10 cellular contexts compared by ENCODE assay signal in the genomic region with DNA sequence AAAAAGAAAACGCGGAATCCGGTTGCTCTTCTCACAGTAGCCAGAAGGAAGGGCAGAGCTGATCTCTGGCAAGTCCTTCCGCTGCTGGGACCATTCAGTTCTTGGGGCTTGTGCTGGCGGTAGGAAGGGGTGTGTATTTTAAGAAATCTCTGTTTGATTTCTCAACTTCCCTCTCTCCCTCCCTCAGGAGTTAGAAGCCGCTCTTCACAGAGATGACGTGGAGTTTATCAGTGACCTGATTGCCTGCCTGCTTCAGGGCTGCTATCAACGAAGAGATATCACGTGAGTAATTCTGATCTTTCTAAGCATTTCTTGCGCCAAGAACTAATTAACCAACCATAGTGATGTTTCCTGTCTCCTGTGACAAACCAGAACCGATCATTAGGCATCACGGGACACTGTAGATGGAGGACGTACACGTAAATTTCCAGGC.
A peak's percentile ranks its signal among the peaks of the same experiment; 100 is the strongest.
DNase-seq lines count a peak whose midpoint lies in the region; ATAC-seq and TF ChIP-seq lines count a peak whose summit lies in the region.
"Had no signal": no experiment of that assay in that cellular context is flagged by ENCODE, and none has a peak within 500 bp of the region (broad histone marks: within the 10 kb centered on the region; RNA-seq: fewer than 3 reads in every experiment).

No MANE protein-coding gene starts in this region.

- H3K4ac ChIP-seq in H9 (ENCODE audit: low read depth, low read length), result no peak overlapping the region

- no peak overlapping the region for H3K9ac ChIP-seq in H9 (ENCODE audit: extremely low read depth, insufficient read length, low read length)

- H4K20me1 ChIP-seq in H9 (ENCODE audit: control insufficient read depth, insufficient read depth, insufficient read length), result no peaks in the 10 kb centered on the region

- H3K27me3 Mint-ChIP-seq in H9 (ENCODE audit: low read depth) (no peaks in the 10 kb centered on the region), nephron (ENCODE audit: low read depth) (no peaks in the 10 kb centered on the region)

- no peak overlapping the region for H3K18ac ChIP-seq in H9 (ENCODE audit: insufficient read length, low read depth, low read length)

- H3K9me3 Mint-ChIP-seq in H9, result no peaks in the 10 kb centered on the region
- H3K9me3 Mint-ChIP-seq in nephron, result no peaks in the 10 kb centered on the region
- H3K9me3 Mint-ChIP-seq: activated CD4-positive, alpha-beta memory T cell treated with anti-CD3 and anti-CD28 coated beads for 36 hours had no signal

- DNase-seq in H9, result no peak
- DNase-seq in NCI-H69 (lab: John Stamatoyannopoulos, UW), result peak; percentile 50
- DNase-seq in putamen (ENCODE audit: low spot score), result no peak
- no peak for DNase-seq in stimulated activated CD4-positive, alpha-beta T cell treated with anti-CD3 and anti-CD28 coated beads, Interleukin-4, amount 100 ng/mL, for 4 hours
- DNase-seq: activated CD4-positive, alpha-beta memory T cell treated with anti-CD3 and anti-CD28 coated beads for 36 hours; brain microvascular endothelial cell had no signal

- no peak overlapping the region for H2AFZ ChIP-seq in H9 (ENCODE audit: low read length)

- H3K4me2 ChIP-seq in H9 (ENCODE audit: insufficient read depth, insufficient read length, low read length), result no peak overlapping the region

- no peak overlapping the region for H3K14ac ChIP-seq in H9 (ENCODE audit: insufficient read depth, low read length)

- no peak overlapping the region for H2BK5ac ChIP-seq in H9 (ENCODE audit: insufficient read length, low read length)

- no CpG with 5 or more reads among the region's 14 CpGs for WGBS in H9 (ENCODE audit: extremely low coverage, insufficient read length, low lambda C conversion rate)
- WGBS in ectodermal cell, 2 experiments, result 93 to 94% methylated on average over 13 of the region's 14 CpGs

- peaks cover 19% of the 10 kb centered on the region; the same call in 1 of the 2 replicates for H3K79me2 ChIP-seq in H9 (ENCODE audit: insufficient read depth, low read length)

- H3K9me3 ChIP-seq in H9 (ENCODE audit: control insufficient read depth, low read depth, low read length), result no peaks in the 10 kb centered on the region
- no peaks in the 10 kb centered on the region for H3K9me3 ChIP-seq in ectodermal cell (ENCODE audit: control insufficient read depth, low read length)

- H4K8ac ChIP-seq in H9 (replicated peaks; ENCODE audit: insufficient read length, low read depth, low read length), result no peak overlapping the region

- H3K27me3 ChIP-seq in H9 (ENCODE audit: insufficient read depth, low read length) (no peaks in the 10 kb centered on the region), ectodermal cell (ENCODE audit: control insufficient read depth, insufficient read depth, low read length, poor library complexity, severe bottlenecking) (no peaks in the 10 kb centered on the region)
- H3K27me3 ChIP-seq: brain microvascular endothelial cell had no signal

- H4K5ac ChIP-seq in H9 (ENCODE audit: insufficient read length, low read depth, low read length), result no peak overlapping the region

- H3T11ph ChIP-seq in H9 (ENCODE audit: low read length), result no peak overlapping the region

- no peak overlapping the region for H2BK12ac ChIP-seq in H9 (ENCODE audit: insufficient read length, low read depth, low read length)

- peaks cover 4% of the 10 kb centered on the region for H3K79me1 ChIP-seq in H9 (ENCODE audit: insufficient read depth, low read depth, low read length, poor library complexity, severe bottlenecking)

- no peak for ATAC-seq in SK-N-SH treated with all-trans-retinoic acid at 6 μM for 48 hours
- ATAC-seq in HG02642 (IDR thresholded peaks at IDR 0.05; ENCODE audit: poor library complexity, unreplicated experiment), result no peak

- H3K4me3 ChIP-seq in ectodermal cell (ENCODE audit: insufficient read depth, low read depth, low read length), result no peak overlapping the region

- H3K36me3 ChIP-seq in ectodermal cell (ENCODE audit: control insufficient read depth, insufficient read depth, low read length), result peaks cover 10% of the 10 kb centered on the region
- H3K36me3 ChIP-seq: brain microvascular endothelial cell had no signal

- peaks cover 12% of the 10 kb centered on the region; the same call in 1 of the 2 replicates for H3K4me1 ChIP-seq in H9 (ENCODE audit: insufficient read depth, low read length)
- H3K4me1 ChIP-seq in ectodermal cell (ENCODE audit: control insufficient read depth, insufficient read depth, low read length), result peaks cover 42% of the 10 kb centered on the region

- TF ChIP-seq CTCF in H9 (conservative IDR thresholded peaks at IDR 0.05), result no peak
- TF ChIP-seq CTCF in nephron (IDR thresholded peaks at IDR 0.05; ENCODE audit: unreplicated experiment in 3 of 3), result no peak

- H3K23ac ChIP-seq in H9 (ENCODE audit: insufficient read length, low read depth, low read length), result no peak overlapping the region

- no peak overlapping the region for H2BK20ac ChIP-seq in H9 (ENCODE audit: low read depth, low read length, poor library complexity, severe bottlenecking)

- peaks cover 50% of the 10 kb centered on the region in 2 experiments for H3K4me1 Mint-ChIP-seq in H9
- peaks cover 37% of the 10 kb centered on the region for H3K4me1 Mint-ChIP-seq in nephron

- no peak overlapping the region for H3K56ac ChIP-seq in H9 (ENCODE audit: insufficient read length, low read depth, low read length)

- H3K36me3 Mint-ChIP-seq in H9 (ENCODE audit: insufficient read depth in 1 of 3, low read depth in 3 of 3) (peaks cover 30 to 49% (median 45%) of the 10 kb centered on the region in 3 experiments), nephron (ENCODE audit: low read depth) (peaks cover 24% of the 10 kb centered on the region)
- H3K36me3 Mint-ChIP-seq: activated CD4-positive, alpha-beta memory T cell treated with anti-CD3 and anti-CD28 coated beads for 36 hours had no signal

- H3K27ac Mint-ChIP-seq in H9 (peak overlapping the region; percentile 69 to 97 (median 96)), nephron (peak overlapping the region in 1 of 3 experiments; percentile 63)
- H3K27ac Mint-ChIP-seq: activated CD4-positive, alpha-beta memory T cell treated with anti-CD3 and anti-CD28 coated beads for 36 hours had no signal

- H2AK5ac ChIP-seq in H9 (ENCODE audit: insufficient read length, low read length), result no peak overlapping the region

- no peak overlapping the region for H3K27ac ChIP-seq in H9 (ENCODE audit: insufficient read length, low read depth, low read length)
- H3K27ac ChIP-seq in ectodermal cell (ENCODE audit: insufficient read depth, low read depth, low read length, poor library complexity, severe bottlenecking), result peak overlapping the region; percentile 32
- H3K27ac ChIP-seq: brain microvascular endothelial cell had no signal

- H2BK15ac ChIP-seq in H9 (ENCODE audit: low read depth, low read length), result no peak overlapping the region

- H3K4me3 Mint-ChIP-seq in H9, result no peak overlapping the region
- H3K4me3 Mint-ChIP-seq in nephron, result peak overlapping the region in 2 of 3 experiments; percentile 13 to 24
- H3K4me3 Mint-ChIP-seq: activated CD4-positive, alpha-beta memory T cell treated with anti-CD3 and anti-CD28 coated beads for 36 hours had no signal

- no peak overlapping the region for H2BK120ac ChIP-seq in H9 (ENCODE audit: low read depth, low read length, poor library complexity, severe bottlenecking)

- no peak overlapping the region for H4K91ac ChIP-seq in H9 (ENCODE audit: insufficient read length, low read depth, low read length)

- no peaks in the 10 kb centered on the region for H3K23me2 ChIP-seq in H9 (ENCODE audit: insufficient read length, low read depth, low read length, poor library complexity, severe bottlenecking)

TF ChIP-seq in SK-N-SH treated with all-trans-retinoic acid at 6 μM for 48 hours, 23 proteins besides CTCF, POLR2A, EP300 and RAD21:
- TF ChIP-seq GLIS3 (CRISPR knock-in tag; IDR thresholded peaks at IDR 0.05), result no peak
- TF ChIP-seq TOX (CRISPR knock-in tag; IDR thresholded peaks at IDR 0.05; ENCODE audit: borderline replicate concordance), result no peak
- TF ChIP-seq PPARA (CRISPR knock-in tag; IDR thresholded peaks at IDR 0.05; ENCODE audit: borderline replicate concordance), result no peak
- TF ChIP-seq OSR1 (CRISPR knock-in tag; IDR thresholded peaks at IDR 0.05), result no peak
- TF ChIP-seq SNAI2 (CRISPR knock-in tag; IDR thresholded peaks at IDR 0.05), result no peak

Comparison
In these comparisons a context has a peak if more than half of its experiments do, and no peak if none do; other contexts are left out.
1. H3K4me3 Mint-ChIP-seq: peak in nephron (2 of 3); none in H9 (0 of 2).